Comparison of ENCODE assay signal across 17 cellular contexts in the genomic region with DNA sequence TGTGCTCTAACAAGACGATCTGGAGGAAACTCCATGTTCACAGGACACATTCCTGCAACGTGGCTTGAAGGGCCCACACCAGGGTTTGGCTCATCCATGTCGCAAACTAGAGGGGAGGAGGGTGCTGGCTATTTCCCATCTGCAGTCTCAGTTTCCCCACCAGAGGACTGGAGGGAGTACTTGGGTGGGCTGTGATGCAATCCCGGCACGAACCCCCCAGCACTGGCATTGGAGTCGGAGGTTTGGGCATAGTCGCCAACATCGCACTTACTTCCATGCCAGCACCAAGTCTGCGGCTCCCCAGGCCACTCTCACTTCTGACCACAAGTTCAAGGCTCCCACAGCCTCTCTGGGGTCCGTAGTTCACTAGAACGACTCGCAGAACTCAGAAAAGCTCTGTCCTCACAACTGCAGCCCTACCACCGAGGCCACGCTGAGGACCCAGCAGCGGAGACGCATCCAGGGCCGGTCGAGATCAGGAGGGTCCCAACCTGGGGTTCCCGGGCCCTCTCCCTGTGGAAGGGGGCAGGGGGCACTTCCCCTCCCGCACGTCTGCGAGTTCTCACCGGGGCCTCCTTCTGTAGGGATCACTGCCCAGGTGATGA.
DNase-seq lines count a peak whose midpoint lies in the region; ATAC-seq and TF ChIP-seq lines count a peak whose summit lies in the region.
"Had no signal": no experiment of that assay in that cellular context is flagged by ENCODE, and none has a peak within 500 bp of the region (broad histone marks: within the 10 kb centered on the region; RNA-seq: fewer than 3 reads in every experiment).

No MANE protein-coding gene starts in this region.

- H3K4me3 ChIP-seq in right atrium auricular region (no peak overlapping the region), right cardiac atrium (ENCODE audit: low read length) (no peak overlapping the region), esophagus muscularis mucosa (no peak overlapping the region), neural progenitor cell (no peak overlapping the region), vagina (no peak overlapping the region), SJCRH30 (no peak overlapping the region)
- H3K4me3 ChIP-seq: GM23338, MG63, Peyer's patch had no signal

- TF ChIP-seq CTCF in right atrium auricular region (IDR thresholded peaks at IDR 0.05) (no peak), esophagus muscularis mucosa (IDR thresholded peaks at IDR 0.05) (no peak), neural progenitor cell (IDR thresholded peaks at IDR 0.05) (no peak), vagina (IDR thresholded peaks at IDR 0.05) (no peak), omental fat pad (IDR thresholded peaks at IDR 0.05) (no peak)

- no peaks in the 10 kb centered on the region for H3K79me2 ChIP-seq in neural progenitor cell (ENCODE audit: low read depth)

- peaks cover 2% of the 10 kb centered on the region for H3K27me3 Mint-ChIP-seq in neural progenitor cell (ENCODE audit: insufficient read depth, low read depth)

- H3K36me3 ChIP-seq in right atrium auricular region (no peaks in the 10 kb centered on the region), esophagus muscularis mucosa (no peaks in the 10 kb centered on the region), neural progenitor cell (no peaks in the 10 kb centered on the region), vagina (no peaks in the 10 kb centered on the region), SJCRH30 (no peaks in the 10 kb centered on the region)
- H3K36me3 ChIP-seq: MG63, Peyer's patch had no signal

- H4K20me1 ChIP-seq in neural progenitor cell (ENCODE audit: low read depth) = no peaks in the 10 kb centered on the region

- peak overlapping the region; percentile 31 for H3K27ac Mint-ChIP-seq in neural progenitor cell
- H3K27ac Mint-ChIP-seq: CD4-positive, alpha-beta T cell; GM23338 had no signal

- H3K9me3 ChIP-seq in right atrium auricular region (no peaks in the 10 kb centered on the region), right cardiac atrium (ENCODE audit: control insufficient read depth, low read length) (no peaks in the 10 kb centered on the region), esophagus muscularis mucosa (no peaks in the 10 kb centered on the region), neural progenitor cell (ENCODE audit: low read depth) (no peaks in the 10 kb centered on the region), vagina (no peaks in the 10 kb centered on the region), SJCRH30 (replicated peaks) (no peaks in the 10 kb centered on the region)
- H3K9me3 ChIP-seq: Caco-2, MG63, Peyer's patch had no signal

- intact Hi-C loops in right cardiac atrium (cut with DNase I) (no loop called here), esophagus muscularis mucosa (cut with DNase I) (no loop called here), vagina (cut with DNase I) (no loop called here)

- H3K9ac ChIP-seq in neural progenitor cell = no peak overlapping the region

- H3K4me2 ChIP-seq in neural progenitor cell = no peak overlapping the region
- H3K4me2 ChIP-seq: GM23338 had no signal

- H3K27me3 ChIP-seq in right atrium auricular region = no peaks in the 10 kb centered on the region
- H3K27me3 ChIP-seq in right cardiac atrium (ENCODE audit: control insufficient read depth, insufficient read depth) = no peaks in the 10 kb centered on the region
- H3K27me3 ChIP-seq in esophagus muscularis mucosa = peaks cover 0 to 53% (median 0%) of the 10 kb centered on the region in 4 donors
- H3K27me3 ChIP-seq in neural progenitor cell = peaks cover 11% of the 10 kb centered on the region
- H3K27me3 ChIP-seq in vagina = no peaks in the 10 kb centered on the region
- H3K27me3 ChIP-seq in SJCRH30 = no peaks in the 10 kb centered on the region; the same call in 1 of the 2 replicates
- H3K27me3 ChIP-seq: MG63, Peyer's patch had no signal

- H3K4me3 Mint-ChIP-seq in neural progenitor cell = no peak overlapping the region
- H3K4me3 Mint-ChIP-seq: CD4-positive, alpha-beta T cell; GM23338 had no signal

- ATAC-seq in right cardiac atrium (no peak), omental fat pad (ENCODE audit: low FRiP score) (no peak)

- H3F3A ChIP-seq in neural progenitor cell (ENCODE audit: low read depth) = no peaks in the 10 kb centered on the region

- TF ChIP-seq EP300 in esophagus muscularis mucosa (IDR thresholded peaks at IDR 0.05) = no peak

- no peaks in the 10 kb centered on the region for H3K36me3 Mint-ChIP-seq in neural progenitor cell

- no peak overlapping the region for H3K27ac ChIP-seq in right atrium auricular region
- no peak overlapping the region for H3K27ac ChIP-seq in right cardiac atrium (ENCODE audit: low read length)
- H3K27ac ChIP-seq in esophagus muscularis mucosa (replicated peaks in 1 of 4) = no peak overlapping the region
- no peak overlapping the region for H3K27ac ChIP-seq in neural progenitor cell
- H3K27ac ChIP-seq in vagina = no peak overlapping the region
- H3K27ac ChIP-seq in SJCRH30 = no peak overlapping the region
- H3K27ac ChIP-seq: Peyer's patch had no signal

- H3K4me1 ChIP-seq in right atrium auricular region = no peaks in the 10 kb centered on the region
- H3K4me1 ChIP-seq in right cardiac atrium (ENCODE audit: control insufficient read depth, insufficient read depth, low read length) = no peaks in the 10 kb centered on the region
- no peaks in the 10 kb centered on the region for H3K4me1 ChIP-seq in esophagus muscularis mucosa
- H3K4me1 ChIP-seq in neural progenitor cell = peaks cover 9% of the 10 kb centered on the region
- H3K4me1 ChIP-seq in vagina = no peaks in the 10 kb centered on the region
- H3K4me1 ChIP-seq in SJCRH30 = no peaks in the 10 kb centered on the region
- H3K4me1 ChIP-seq: Caco-2, Peyer's patch had no signal

- H3K9me3 Mint-ChIP-seq in neural progenitor cell = peaks cover 2% of the 10 kb centered on the region
- H3K9me3 Mint-ChIP-seq: CD4-positive, alpha-beta T cell; GM23338 had no signal

- peaks cover 31% of the 10 kb centered on the region for H3K4me1 Mint-ChIP-seq in neural progenitor cell

- DNase-seq in right atrium auricular region (ENCODE audit: low spot score) = peak; percentile 30
- DNase-seq in right cardiac atrium = no peak
- DNase-seq in esophagus muscularis mucosa (ENCODE audit: extremely low spot score) = peak; percentile 86
- no peak for DNase-seq in neural progenitor cell (ENCODE audit: low spot score)
- peak; percentile 58 to 69 for DNase-seq in vagina (ENCODE audit: extremely low spot score in 2 of 2)
- DNase-seq in activated T-cell treated with anti-CD3 and anti-CD28 coated beads for 4 hours = no peak
- DNase-seq in SJCRH30 = no peak
- DNase-seq in omental fat pad (ENCODE audit: low spot score) = no peak
- DNase-seq: CD4-positive, alpha-beta T cell; GDM1; Kasumi-1; NCI-H146; NCI-H2081 treated with DMSO at 0.1 percent for 48 hours; Peyer's patch had no signal

- no peak for TF ChIP-seq POLR2A in esophagus muscularis mucosa (IDR thresholded peaks at IDR 0.05; ENCODE audit: low read depth)
- TF ChIP-seq POLR2A in vagina (IDR thresholded peaks at IDR 0.05) = no peak

- H2AFZ ChIP-seq in neural progenitor cell (replicated peaks) = no peak overlapping the region
- H2AFZ ChIP-seq: GM23338 had no signal

- 82% methylated on average over 23 of the region's 23 CpGs for WGBS in right cardiac atrium
- 79% methylated on average over 10 of the region's 23 CpGs for WGBS in esophagus muscularis mucosa

Comparison
In these comparisons a context has a peak if more than half of its experiments do, and no peak if none do; other contexts are left out.
1. DNase-seq: peak in right atrium auricular region (single experiment), esophagus muscularis mucosa (single experiment) and vagina (2 of 2); none in right cardiac atrium (0 of 3), neural progenitor cell (single experiment), activated T-cell treated with anti-CD3 and anti-CD28 coated beads for 4 hours (single experiment), SJCRH30 (0 of 2) and omental fat pad (single experiment).